ENCODE assay signal across 16 cellular contexts in the genomic region with DNA sequence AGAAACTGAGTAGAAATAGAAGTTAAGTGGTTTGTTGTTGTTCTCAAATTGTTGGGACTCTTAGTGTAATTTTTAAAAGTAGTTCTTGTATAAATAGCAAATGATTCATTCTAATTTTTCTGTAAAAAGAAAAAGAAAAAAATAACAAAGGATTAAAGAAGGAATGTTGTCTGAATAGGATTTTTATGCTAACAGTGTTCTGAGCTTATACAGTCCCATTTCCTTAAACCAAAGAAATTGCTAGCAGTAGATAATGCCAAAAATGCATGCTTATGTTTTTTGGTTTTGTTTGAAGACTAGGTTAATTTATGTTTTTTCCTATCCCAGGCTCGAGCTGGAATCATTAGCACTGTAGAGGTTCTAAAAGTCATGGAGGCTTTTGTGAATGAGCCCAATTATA. TPM values are rescaled to one million over a fixed set of nuclear protein-coding genes. Genes with fewer than 3 reads are reported as not detected.
DNase-seq lines count a peak whose midpoint lies in the region; ATAC-seq and TF ChIP-seq lines count a peak whose summit lies in the region.
"Had no signal": no experiment of that assay in that cellular context is flagged by ENCODE, and none has a peak within 500 bp of the region (broad histone marks: within the 10 kb centered on the region; RNA-seq: fewer than 3 reads in every experiment).

No MANE protein-coding gene starts in this region.

- H3K4me1 Mint-ChIP-seq in HFFc6 (ENCODE audit: low read depth) (peaks cover 34% of the 10 kb centered on the region), nephron progenitor cell (peaks cover 22% of the 10 kb centered on the region)

- no peak overlapping the region for H3K4me3 ChIP-seq in ACC112 (ENCODE audit: low read depth, low read length)

- H3K4me3 Mint-ChIP-seq in HFFc6 (peak overlapping the region; percentile 54; the same call in 1 of the 2 replicates), nephron progenitor cell (no peak overlapping the region)
- H3K4me3 Mint-ChIP-seq: activated CD4-positive, alpha-beta T cell treated with anti-CD3 and anti-CD28 coated beads, Interleukin-2, amount 10 ng/mL, durations not matched to agents 7 days and 5 days had no signal

- H3K27ac Mint-ChIP-seq in HFFc6: peak overlapping the region; percentile 80
- H3K27ac Mint-ChIP-seq in nephron progenitor cell: peak overlapping the region; percentile 96
- H3K27ac Mint-ChIP-seq: activated CD4-positive, alpha-beta T cell treated with anti-CD3 and anti-CD28 coated beads, Interleukin-2, amount 10 ng/mL, durations not matched to agents 7 days and 5 days had no signal

- no peaks in the 10 kb centered on the region for H3K27me3 Mint-ChIP-seq in HFFc6 (ENCODE audit: insufficient read depth)
- no peaks in the 10 kb centered on the region for H3K27me3 Mint-ChIP-seq in nephron progenitor cell (ENCODE audit: low read depth, poor library complexity)
- H3K27me3 Mint-ChIP-seq: activated CD4-positive, alpha-beta T cell treated with anti-CD3 and anti-CD28 coated beads, Interleukin-2, amount 10 ng/mL, durations not matched to agents 7 days and 5 days had no signal

- DNase-seq in HFFc6: peak; percentile 3
- DNase-seq in astrocyte of the hippocampus (ENCODE audit: low read depth, low spot score): peak; percentile 18
- no peak for DNase-seq in nephron progenitor cell
- no peak for DNase-seq in inferior parietal cortex (ENCODE audit: extremely low spot score)
- DNase-seq in NCI-H1694 treated with DMSO at 0.1 percent for 48 hours (lab: John Stamatoyannopoulos, UW): no peak
- DNase-seq in NAMALWA (ENCODE audit: low spot score): no peak
- DNase-seq: activated CD4-positive, alpha-beta T cell treated with anti-CD3 and anti-CD28 coated beads, Interleukin-2, amount 10 ng/mL, durations not matched to agents 7 days and 5 days; AML-193; effector CD4-positive, alpha-beta T cell; GDM1; NCI-H510A; retina; stimulated activated CD4-positive, alpha-beta T cell treated with anti-CD3 and anti-CD28 coated beads, Interleukin-1b, Interleukin-23, amount 100 ng/mL, for 48 hours had no signal

- TF ChIP-seq CTCF in HFFc6 (IDR thresholded peaks at IDR 0.05) (no peak), nephron progenitor cell (IDR thresholded peaks at IDR 0.05) (no peak)

- ATAC-seq in GM21360 (IDR thresholded peaks at IDR 0.05; ENCODE audit: unreplicated experiment): no peak
- ATAC-seq: activated naive CD4-positive, alpha-beta T cell treated with anti-CD3 and anti-CD28 coated beads, Interleukin-2, amount 50 U/mL, for 72 hours had no signal

- H3K27ac ChIP-seq in ACC112 (ENCODE audit: low read depth, low read length): peak overlapping the region; percentile 40

- no peaks in the 10 kb centered on the region for H3K27me3 ChIP-seq in ACC112 (ENCODE audit: insufficient read depth, low read length)

- H2AFZ ChIP-seq in ACC112 (ENCODE audit: low read length, unreplicated experiment): no peak overlapping the region

- H3K79me2 ChIP-seq in ACC112 (ENCODE audit: control insufficient read depth, insufficient read depth, low read length, unreplicated experiment): no peaks in the 10 kb centered on the region

- H3K36me3 Mint-ChIP-seq in HFFc6 (ENCODE audit: low read depth) (peaks cover 52% of the 10 kb centered on the region), nephron progenitor cell (ENCODE audit: low read depth) (peaks cover 76% of the 10 kb centered on the region)

- H3K4me1 ChIP-seq in ACC112 (ENCODE audit: control insufficient read depth, insufficient read depth, low read length, unreplicated experiment): peaks cover 37% of the 10 kb centered on the region

- H3K9me3 Mint-ChIP-seq in HFFc6: no peaks in the 10 kb centered on the region
- H3K9me3 Mint-ChIP-seq in nephron progenitor cell: no peaks in the 10 kb centered on the region
- H3K9me3 Mint-ChIP-seq: activated CD4-positive, alpha-beta T cell treated with anti-CD3 and anti-CD28 coated beads, Interleukin-2, amount 10 ng/mL, durations not matched to agents 7 days and 5 days; activated naive CD4-positive, alpha-beta T cell treated with anti-CD3 and anti-CD28 coated beads, Interleukin-2, amount 50 U/mL, for 72 hours had no signal

- H3K36me3 ChIP-seq in ACC112 (ENCODE audit: insufficient read depth, low read length): peaks cover 16% of the 10 kb centered on the region

RNA-seq across cellular contexts. Expression of a gene that starts 44.7 kb away (rescaled TPM):
- 100 to 1,000 TPM; 439 to 580 (median 549) TPM for total RNA-seq in HFFc6 (2021; fragmentation: NEBNext Ultra II Directional; extraction: Animal tissue kit (Norgen Biotek cat#: 25700))

Comparison
In these comparisons a context has a peak if more than half of its experiments do, and no peak if none do; other contexts are left out.
1. DNase-seq: peak in HFFc6 (single experiment) and astrocyte of the hippocampus (single experiment); none in nephron progenitor cell (single experiment), inferior parietal cortex (single experiment), NCI-H1694 treated with DMSO at 0.1 percent for 48 hours (single experiment) and NAMALWA (single experiment).